ENCODE assay signal across 14 cellular contexts in genomic region chr14:80638620-80639215, GRCh38.
DNase-seq lines count a peak whose midpoint lies in the region; ATAC-seq and TF ChIP-seq lines count a peak whose summit lies in the region.
"Had no signal": no experiment of that assay in that cellular context is flagged by ENCODE, and none has a peak within 500 bp of the region (broad histone marks: within the 10 kb centered on the region; RNA-seq: fewer than 3 reads in every experiment).

No MANE protein-coding gene starts in this region.

- no peaks in the 10 kb centered on the region for H3K4me1 Mint-ChIP-seq in activated CD4-positive, alpha-beta T cell treated with anti-CD3 and anti-CD28 coated beads, Interleukin-2, amount 10 ng/mL, durations not matched to agents 24 days and 14 days
- H3K4me1 Mint-ChIP-seq in progenitor cell of endocrine pancreas (ENCODE audit: low read depth), result no peaks in the 10 kb centered on the region
- H3K4me1 Mint-ChIP-seq: activated B cell treated with CpG ODN at 0.5 μM for 24 hours; activated T-helper 17 cell treated with anti-CD3 and anti-CD28 coated beads, Interleukin-2, amount 50 U/mL, for 72 hours; H9 had no signal

- H3K27ac ChIP-seq in IMR-90 (ENCODE audit: insufficient read depth, low read length), result peak overlapping the region; percentile 92; the same call in 1 of the 2 replicates
- H3K27ac ChIP-seq in brain microvascular endothelial cell, result peak overlapping the region; percentile 84

- H2AK9ac ChIP-seq in IMR-90 (replicated peaks; ENCODE audit: low read depth, low read length, poor library complexity), result no peak overlapping the region

- H2BK120ac ChIP-seq in IMR-90 (ENCODE audit: low read depth, low read length), result peak overlapping the region; percentile 99

- H3K9me3 Mint-ChIP-seq in activated CD4-positive, alpha-beta T cell treated with anti-CD3 and anti-CD28 coated beads, Interleukin-2, amount 10 ng/mL, durations not matched to agents 24 days and 14 days, result no peaks in the 10 kb centered on the region
- no peaks in the 10 kb centered on the region for H3K9me3 Mint-ChIP-seq in progenitor cell of endocrine pancreas (ENCODE audit: low read depth)
- H3K9me3 Mint-ChIP-seq: activated B cell treated with CpG ODN at 0.5 μM for 24 hours; activated T-helper 17 cell treated with anti-CD3 and anti-CD28 coated beads, Interleukin-2, amount 50 U/mL, for 72 hours; H9 had no signal

- no peak for TF ChIP-seq RAD21 in IMR-90 (IDR thresholded peaks at IDR 0.05; ENCODE audit: low read length)

- H3K4me2 ChIP-seq in IMR-90 (ENCODE audit: low read depth, low read length), result peak overlapping the region; percentile 63; the same call in 1 of the 2 replicates

- POLR2A ChIA-PET in IMR-90 (lab: Charles Lee; ENCODE audit: unreplicated experiment), result interaction anchor here (0.5 kb wide), 1 partner anchor 555 kb away, joined by 3 read pairs; no protein-coding TSS in a partner anchor

- no peaks in the 10 kb centered on the region for H3K79me1 ChIP-seq in IMR-90 (ENCODE audit: low read depth in 1 of 2, low read length in 2 of 2)

- H3K36me3 ChIP-seq in IMR-90 (ENCODE audit: control insufficient read depth, insufficient read depth, low read length), result no peaks in the 10 kb centered on the region
- H3K36me3 ChIP-seq in brain microvascular endothelial cell (replicated peaks), result no peaks in the 10 kb centered on the region
- no peaks in the 10 kb centered on the region for H3K36me3 ChIP-seq in kidney epithelial cell (ENCODE audit: control insufficient read depth, insufficient read depth, low read length)
- H3K36me3 ChIP-seq: suprapubic skin had no signal

- no peak overlapping the region for H2AK5ac ChIP-seq in IMR-90 (ENCODE audit: low read depth, low read length)

- H3K27me3 Mint-ChIP-seq in activated CD4-positive, alpha-beta T cell treated with anti-CD3 and anti-CD28 coated beads, Interleukin-2, amount 10 ng/mL, durations not matched to agents 24 days and 14 days, result peaks cover 2% of the 10 kb centered on the region
- H3K27me3 Mint-ChIP-seq in progenitor cell of endocrine pancreas, result no peaks in the 10 kb centered on the region
- H3K27me3 Mint-ChIP-seq: activated B cell treated with CpG ODN at 0.5 μM for 24 hours; activated T-helper 17 cell treated with anti-CD3 and anti-CD28 coated beads, Interleukin-2, amount 50 U/mL, for 72 hours had no signal

- no CpG with 5 or more reads among the region's 5 CpGs for WGBS in IMR-90 (ENCODE audit: extremely low coverage in 2 of 2, insufficient read length in 1 of 2), 2 experiments

- BruUV-seq in IMR-90 (replicated peaks; lab: Mats Ljungman, UMichigan), result no TSS peak

- no peak overlapping the region for H3K9ac ChIP-seq in IMR-90 (ENCODE audit: low read depth, low read length)

- no peaks in the 10 kb centered on the region for H3K9me3 ChIP-seq in IMR-90 (ENCODE audit: control insufficient read depth, insufficient read depth, low read length)
- H3K9me3 ChIP-seq: suprapubic skin had no signal

- H3K4me3 Mint-ChIP-seq in activated CD4-positive, alpha-beta T cell treated with anti-CD3 and anti-CD28 coated beads, Interleukin-2, amount 10 ng/mL, durations not matched to agents 24 days and 14 days, result no peak overlapping the region
- no peak overlapping the region for H3K4me3 Mint-ChIP-seq in progenitor cell of endocrine pancreas (ENCODE audit: low read depth)
- H3K4me3 Mint-ChIP-seq: activated B cell treated with CpG ODN at 0.5 μM for 24 hours; activated T-helper 17 cell treated with anti-CD3 and anti-CD28 coated beads, Interleukin-2, amount 50 U/mL, for 72 hours; H9 had no signal

- no peak overlapping the region for H3K56ac ChIP-seq in IMR-90 (ENCODE audit: extremely low read depth, insufficient read depth, low read length)

- no peak for TF ChIP-seq CTCF in AG09309 (IDR thresholded peaks at IDR 0.05; ENCODE audit: control insufficient read depth, insufficient read depth, low read depth, low read length, missing control alignments)
- TF ChIP-seq CTCF in IMR-90 (conservative IDR thresholded peaks at IDR 0.05; ENCODE audit: low read depth, low read length), result no peak
- TF ChIP-seq CTCF in brain microvascular endothelial cell (IDR thresholded peaks at IDR 0.05; ENCODE audit: low read depth, low read length, missing control alignments), result no peak
- no peak for TF ChIP-seq CTCF in kidney epithelial cell (IDR thresholded peaks at IDR 0.05; ENCODE audit: insufficient read depth, low read length, poor library complexity, severe bottlenecking)
- TF ChIP-seq CTCF in progenitor cell of endocrine pancreas (IDR thresholded peaks at IDR 0.05; ENCODE audit: unreplicated experiment), result no peak

- peak; percentile 47 for DNase-seq in AG09309 (ENCODE audit: low read depth)
- DNase-seq in IMR-90, result peak; percentile 85
- peak; percentile 71 for DNase-seq in brain microvascular endothelial cell
- DNase-seq in kidney epithelial cell (ENCODE audit: low read depth), result peak; percentile 54
- DNase-seq in NCI-H146 treated with DMSO at 0.1 percent for 48 hours (lab: John Stamatoyannopoulos, UW; ENCODE audit: unreplicated experiment), result no peak
- DNase-seq in activated CD4-positive, alpha-beta T cell treated with anti-CD3 and anti-CD28 coated beads, Interleukin-2, amount 10 ng/mL, durations not matched to agents 24 days and 14 days, result no peak
- DNase-seq in progenitor cell of endocrine pancreas (ENCODE audit: low spot score, unreplicated experiment), result no peak
- DNase-seq: activated B cell treated with CpG ODN at 0.5 μM for 24 hours, H9, posterior cingulate gyrus, SHP77 treated with DMSO at 0.1 percent for 48 hours had no signal

- dilution Hi-C loops in IMR-90 (cut with HindIII; ENCODE audit: low sequenced_read_pairs, unreplicated experiment), result no loop called here

- H3K27ac Mint-ChIP-seq in activated CD4-positive, alpha-beta T cell treated with anti-CD3 and anti-CD28 coated beads, Interleukin-2, amount 10 ng/mL, durations not matched to agents 24 days and 14 days, result no peak overlapping the region
- H3K27ac Mint-ChIP-seq in progenitor cell of endocrine pancreas, result no peak overlapping the region
- H3K27ac Mint-ChIP-seq: activated B cell treated with CpG ODN at 0.5 μM for 24 hours; activated T-helper 17 cell treated with anti-CD3 and anti-CD28 coated beads, Interleukin-2, amount 50 U/mL, for 72 hours; H9 had no signal

- in situ Hi-C loops in IMR-90 (cut with MboI; ENCODE audit: low sequenced_read_pairs), result no loop called here
- in situ Hi-C loops in brain microvascular endothelial cell (cut with HindIII; ENCODE audit: low pct_ligation_motif_present, low sequenced_read_pairs), result no loop called here

- H3K4me3 ChIP-seq in AG09309 (ENCODE audit: control insufficient read depth, low read depth, low read length) (no peak overlapping the region), IMR-90 (ENCODE audit: insufficient read depth, low read depth, low read length) (no peak overlapping the region), brain microvascular endothelial cell (ENCODE audit: low read depth, low read length) (no peak overlapping the region), kidney epithelial cell (ENCODE audit: low read depth, low read length) (no peak overlapping the region)
- H3K4me3 ChIP-seq: suprapubic skin had no signal

- CTCF ChIA-PET in IMR-90 (lab: Yijun Ruan, JAX), result no interaction called here

- peak overlapping the region; percentile 98 for H2BK5ac ChIP-seq in IMR-90 (ENCODE audit: low read depth, low read length, poor library complexity, severe bottlenecking)

- H3K4ac ChIP-seq in IMR-90 (ENCODE audit: low read depth, low read length), result peak overlapping the region; percentile 99; the same call in 1 of the 2 replicates

- peak; percentile 84 for ATAC-seq in IMR-90 (ENCODE audit: low read depth)
- no peak for ATAC-seq in HG03521 (IDR thresholded peaks at IDR 0.05; ENCODE audit: unreplicated experiment)
- ATAC-seq: activated T-helper 17 cell treated with anti-CD3 and anti-CD28 coated beads, Interleukin-2, amount 50 U/mL, for 72 hours had no signal

- H3K27me3 ChIP-seq in IMR-90 (ENCODE audit: control insufficient read depth, insufficient read depth, low read length) (no peaks in the 10 kb centered on the region), brain microvascular endothelial cell (replicated peaks) (no peaks in the 10 kb centered on the region), kidney epithelial cell (ENCODE audit: control insufficient read depth, insufficient read depth, low read length) (no peaks in the 10 kb centered on the region)
- H3K27me3 ChIP-seq: suprapubic skin had no signal

- H3K18ac ChIP-seq in IMR-90 (ENCODE audit: low read depth, low read length), result peak overlapping the region; percentile 98

- no peaks in the 10 kb centered on the region for H3K36me3 Mint-ChIP-seq in activated CD4-positive, alpha-beta T cell treated with anti-CD3 and anti-CD28 coated beads, Interleukin-2, amount 10 ng/mL, durations not matched to agents 24 days and 14 days (ENCODE audit: low read depth)
- no peaks in the 10 kb centered on the region for H3K36me3 Mint-ChIP-seq in progenitor cell of endocrine pancreas (ENCODE audit: insufficient read depth)

- no peak overlapping the region for H4K5ac ChIP-seq in IMR-90 (ENCODE audit: low read depth, low read length)

- peak overlapping the region; percentile 100 for H2BK20ac ChIP-seq in IMR-90 (ENCODE audit: low read depth, low read length)

- intact Hi-C loops in IMR-90 (cut with micrococcal nuclease), result loop anchor here (5.0 kb wide), 1 partner anchor 581 kb away; no protein-coding TSS in a partner anchor
- intact Hi-C loops in activated CD4-positive, alpha-beta T cell treated with anti-CD3 and anti-CD28 coated beads, Interleukin-2, amount 10 ng/mL, durations not matched to agents 24 days and 14 days (cut with micrococcal nuclease), result no loop called here

- H3K4me1 ChIP-seq in IMR-90 (ENCODE audit: control insufficient read depth, insufficient read depth, low read length), result peaks cover 7% of the 10 kb centered on the region
- H3K4me1 ChIP-seq: suprapubic skin had no signal

- no peak for TF ChIP-seq POLR2A in IMR-90 (IDR thresholded peaks at IDR 0.05; ENCODE audit: low read depth, low read length)

- peak overlapping the region; percentile 96; the same call in 1 of the 2 replicates for H4K91ac ChIP-seq in IMR-90 (ENCODE audit: insufficient read depth, low read depth, low read length)

- peak overlapping the region; percentile 83 to 95; a peak in 2 of 4 replicates for H4K8ac ChIP-seq in IMR-90 (ENCODE audit: low read depth in 2 of 2, low read length in 2 of 2)

- H3K14ac ChIP-seq in IMR-90 (replicated peaks; ENCODE audit: low read depth, low read length), result no peak overlapping the region; the same call in 1 of the 2 replicates

- no peaks in the 10 kb centered on the region for H4K20me1 ChIP-seq in IMR-90 (ENCODE audit: insufficient read depth, low read length)

- H3K9me1 ChIP-seq in IMR-90 (ENCODE audit: insufficient read depth, low read length), result peaks cover 2% of the 10 kb centered on the region; the same call in 1 of the 2 replicates

- H3K23ac ChIP-seq in IMR-90 (ENCODE audit: low read depth, low read length), result no peak overlapping the region

- peak overlapping the region; percentile 99; the same call in 1 of the 3 replicates for H2BK15ac ChIP-seq in IMR-90 (ENCODE audit: low read depth, low read length)

- no peak overlapping the region for H2AFZ ChIP-seq in IMR-90 (replicated peaks; ENCODE audit: low read length, poor library complexity)

TF ChIP-seq in IMR-90, 13 proteins besides CTCF, POLR2A, EP300 and RAD21 (continues in another document):
- TF ChIP-seq MAFK (IDR thresholded peaks at IDR 0.05; ENCODE audit: low read depth, low read length) (peak; percentile 43; the same call in 1 of the 2 replicates), MAZ (IDR thresholded peaks at IDR 0.05; ENCODE audit: borderline replicate concordance, low read depth, low read length) (no peak)

Comparison
In these comparisons a context has a peak if more than half of its experiments do, and no peak if none do; other contexts are left out.
1. DNase-seq: peak in AG09309 (single experiment), IMR-90 (single experiment), brain microvascular endothelial cell (single experiment) and kidney epithelial cell (single experiment); none in NCI-H146 treated with DMSO at 0.1 percent for 48 hours (single experiment), activated CD4-positive, alpha-beta T cell treated with anti-CD3 and anti-CD28 coated beads, Interleukin-2, amount 10 ng/mL, durations not matched to agents 24 days and 14 days (single experiment) and progenitor cell of endocrine pancreas (single experiment).